In genomic region chr3:71543371-71544016, GRCh38 we compare ENCODE assay signal across 9 cellular contexts. TPM values are rescaled to one million over a fixed set of nuclear protein-coding genes. Genes with fewer than 3 reads are reported as not detected.
A peak's percentile ranks its signal among the peaks of the same experiment; 100 is the strongest.
DNase-seq lines count a peak whose midpoint lies in the region; ATAC-seq, FAIRE-seq and TF ChIP-seq lines count a peak whose summit lies in the region.
"Had no signal": no experiment of that assay in that cellular context is flagged by ENCODE, and none has a peak within 500 bp of the region (broad histone marks: within the 10 kb centered on the region; RNA-seq: fewer than 3 reads in every experiment).

No MANE protein-coding gene starts in this region.

- TF ChIP-seq EP300 in sigmoid colon (IDR thresholded peaks at IDR 0.05), result no peak

- WGBS in sigmoid colon, 2 donors, result 59 to 86% methylated on average over 3 of the region's 3 CpGs

- peak; percentile 26 for FAIRE-seq in HTR-8/SVneo (lab: Jason Lieb, UNC)

- no peaks in the 10 kb centered on the region for H3K9me3 ChIP-seq in sigmoid colon

- no peak for TF ChIP-seq CTCF in sigmoid colon (IDR thresholded peaks at IDR 0.05)

- peaks cover 0 to 37% (median 29%) of the 10 kb centered on the region in 4 donors for H3K4me1 ChIP-seq in sigmoid colon

- intact Hi-C loops in sigmoid colon (cut with DNase I), result loop anchor here (5.0 kb wide), 1 partner anchor 39 kb away; the partner anchor contains the start of gene FOXP1

- peak; percentile 24 for ATAC-seq in GM18861 (IDR thresholded peaks at IDR 0.05; ENCODE audit: unreplicated experiment)
- no peak for ATAC-seq in HG02981 (IDR thresholded peaks at IDR 0.05; ENCODE audit: unreplicated experiment)

- H3K4me3 ChIP-seq in sigmoid colon, result peak overlapping the region in 3 of 4 donors; percentile 27 to 40 (median 30)

- no peaks in the 10 kb centered on the region for H3K36me3 ChIP-seq in sigmoid colon

- no peak for DNase-seq in HTR-8/SVneo (ENCODE audit: insufficient read length, low spot score)
- peak; percentile 43 for DNase-seq in cerebellar cortex (ENCODE audit: low spot score)
- DNase-seq in sigmoid colon, result no peak
- no peak for DNase-seq in KG1 (lab: John Stamatoyannopoulos, UW)
- no peak for DNase-seq in NK-92 treated with Interleukin-12 subunit alpha and Interleukin-12 subunit beta, amount 100 ng/mL, for 24 hours (lab: John Stamatoyannopoulos, UW)
- no peak for DNase-seq in superior temporal gyrus (ENCODE audit: extremely low spot score)
- DNase-seq: cortex of kidney had no signal

- TF ChIP-seq POLR2A in sigmoid colon (IDR thresholded peaks at IDR 0.05), result no peak

- H3K27me3 ChIP-seq in sigmoid colon, result no peaks in the 10 kb centered on the region

- peak overlapping the region; percentile 78 to 92 (median 80) for H3K27ac ChIP-seq in sigmoid colon

RNA-seq across cellular contexts. Expression of gene FOXP1, which starts 40.0 kb away (rescaled TPM):
- total RNA-seq in sigmoid colon, result 100 to 1,000 TPM; 139 to 232 (median 169) TPM
- polyA plus RNA-seq in sigmoid colon, result 10 to 100 TPM; 13.8 to 32.9 (median 14.3) TPM
